In the genomic region with DNA sequence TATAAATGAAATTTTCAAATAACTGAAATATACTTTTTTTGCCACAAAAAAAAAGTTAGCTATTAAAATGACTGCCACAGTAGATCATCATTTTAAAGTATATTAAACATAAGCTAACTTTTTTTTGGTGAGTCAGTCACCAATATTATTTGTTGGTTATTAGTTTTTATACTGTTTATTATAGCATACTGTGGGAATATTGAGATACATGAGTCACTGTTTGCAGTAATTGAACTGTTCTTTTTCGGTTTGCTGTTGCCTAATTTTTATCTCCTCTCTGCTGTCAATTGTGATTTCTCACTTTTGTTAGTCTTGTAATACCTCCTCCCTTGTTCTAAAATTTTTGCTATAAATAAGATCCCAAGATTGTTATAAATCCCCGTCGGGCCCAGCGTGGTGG, we compare ENCODE assay signal across 24 cellular contexts.
"Had no signal": no experiment of that assay in that cellular context is flagged by ENCODE, and none has a peak within 500 bp of the region (broad histone marks: within the 10 kb centered on the region; RNA-seq: fewer than 3 reads in every experiment).

No MANE protein-coding gene starts in this region.

- H3K27ac Mint-ChIP-seq: activated CD4-positive, alpha-beta memory T cell treated with anti-CD3 and anti-CD28 coated beads for 36 hours; activated CD4-positive, alpha-beta T cell treated with anti-CD3 and anti-CD28 coated beads, Interleukin-2, amount 10 ng/mL, durations not matched to agents 7 days and 5 days; activated naive CD4-positive, alpha-beta T cell treated with anti-CD3 and anti-CD28 coated beads, Interleukin-2, amount 10 ng/mL, durations not matched to agents 7 days and 5 days; activated naive CD8-positive, alpha-beta T cell treated with anti-CD3 and anti-CD28 coated beads for 36 hours; activated T-cell treated with anti-CD3 and anti-CD28 coated beads, Interleukin-2, amount 50 U/mL, for 72 hours; activated T-helper 2 cell treated with anti-CD3 and anti-CD28 coated beads, Interferon-gamma antibody, Interleukin-2, Interleukin-4, amounts not matched to agents 10 μg/mL and 5 μg/mL and 100 μg/mL, durations not matched to agents 14 hours and 24 hours and 36 hours; T-helper 1 cell treated with Interleukin-12 subunit alpha and Interleukin-12 subunit beta and Interleukin-4 antibody, amounts not matched to agents 30 μg/mL and 1 μg/mL, for 36 hours had no signal

- DNase-seq: activated CD4-positive, alpha-beta memory T cell treated with anti-CD3 and anti-CD28 coated beads for 36 hours; activated CD4-positive, alpha-beta T cell treated with anti-CD3 and anti-CD28 coated beads, Interleukin-2, amount 10 ng/mL, durations not matched to agents 7 days and 5 days; activated CD4-positive, CD25-positive, alpha-beta regulatory T cell; activated gamma-delta T cell treated with Interleukin-2 at 50 U/mL for 16 hours; activated naive CD4-positive, alpha-beta T cell treated with anti-CD3 and anti-CD28 coated beads, Interleukin-2, amount 10 ng/mL, durations not matched to agents 7 days and 5 days; activated naive CD8-positive, alpha-beta T cell treated with anti-CD3 and anti-CD28 coated beads for 36 hours; activated T-cell treated with anti-CD3 and anti-CD28 coated beads, Interleukin-2, amount 50 U/mL, for 72 hours; anterior cingulate cortex; cerebellar nuclear complex; MG63; MV-4-11; NCI-H1092 treated with DMSO at 0.1 percent for 48 hours; NCI-H1417 treated with DMSO at 0.1 percent for 48 hours; NCI-H1694 treated with DMSO at 0.1 percent for 48 hours; NCI-H2029 treated with DMSO at 0.1 percent for 48 hours; NCI-H510A treated with DMSO at 0.1 percent for 48 hours; NCI-H69; NK-92 treated with Interleukin-12 subunit alpha and Interleukin-12 subunit beta, amount 100 ng/mL, for 24 hours; OCI-M1; Peyer's patch; Right ventricle myocardium superior had no signal

- H3K27ac ChIP-seq: Peyer's patch, RWPE1 had no signal

- ATAC-seq: activated T-cell treated with anti-CD3 and anti-CD28 coated beads, Interleukin-2, amount 50 U/mL, for 72 hours had no signal

- H3K4me3 Mint-ChIP-seq: activated CD4-positive, alpha-beta memory T cell treated with anti-CD3 and anti-CD28 coated beads for 36 hours; activated CD4-positive, alpha-beta T cell treated with anti-CD3 and anti-CD28 coated beads, Interleukin-2, amount 10 ng/mL, durations not matched to agents 7 days and 5 days; activated naive CD4-positive, alpha-beta T cell treated with anti-CD3 and anti-CD28 coated beads, Interleukin-2, amount 10 ng/mL, durations not matched to agents 7 days and 5 days; activated naive CD8-positive, alpha-beta T cell treated with anti-CD3 and anti-CD28 coated beads for 36 hours; activated T-cell treated with anti-CD3 and anti-CD28 coated beads, Interleukin-2, amount 50 U/mL, for 72 hours; T-helper 1 cell treated with Interleukin-12 subunit alpha and Interleukin-12 subunit beta and Interleukin-4 antibody, amounts not matched to agents 30 μg/mL and 1 μg/mL, for 36 hours had no signal

- H3K27me3 Mint-ChIP-seq: activated CD4-positive, alpha-beta memory T cell treated with anti-CD3 and anti-CD28 coated beads for 36 hours; activated CD4-positive, alpha-beta T cell treated with anti-CD3 and anti-CD28 coated beads, Interleukin-2, amount 10 ng/mL, durations not matched to agents 7 days and 5 days; activated naive CD4-positive, alpha-beta T cell treated with anti-CD3 and anti-CD28 coated beads, Interleukin-2, amount 10 ng/mL, durations not matched to agents 7 days and 5 days; activated naive CD8-positive, alpha-beta T cell treated with anti-CD3 and anti-CD28 coated beads for 36 hours had no signal

- H3K9me3 Mint-ChIP-seq: activated CD4-positive, alpha-beta memory T cell treated with anti-CD3 and anti-CD28 coated beads for 36 hours; activated CD4-positive, alpha-beta T cell treated with anti-CD3 and anti-CD28 coated beads, Interleukin-2, amount 10 ng/mL, durations not matched to agents 7 days and 5 days; activated naive CD4-positive, alpha-beta T cell treated with anti-CD3 and anti-CD28 coated beads, Interleukin-2, amount 10 ng/mL, durations not matched to agents 7 days and 5 days; activated naive CD8-positive, alpha-beta T cell treated with anti-CD3 and anti-CD28 coated beads for 36 hours; activated T-cell treated with anti-CD3 and anti-CD28 coated beads, Interleukin-2, amount 50 U/mL, for 72 hours; activated T-helper 2 cell treated with anti-CD3 and anti-CD28 coated beads, Interferon-gamma antibody, Interleukin-2, Interleukin-4, amounts not matched to agents 10 μg/mL and 5 μg/mL and 100 μg/mL, durations not matched to agents 14 hours and 24 hours and 36 hours; T-helper 1 cell treated with Interleukin-12 subunit alpha and Interleukin-12 subunit beta and Interleukin-4 antibody, amounts not matched to agents 30 μg/mL and 1 μg/mL, for 36 hours had no signal
